ENCODE assay signal across 9 cellular contexts in the genomic region with DNA sequence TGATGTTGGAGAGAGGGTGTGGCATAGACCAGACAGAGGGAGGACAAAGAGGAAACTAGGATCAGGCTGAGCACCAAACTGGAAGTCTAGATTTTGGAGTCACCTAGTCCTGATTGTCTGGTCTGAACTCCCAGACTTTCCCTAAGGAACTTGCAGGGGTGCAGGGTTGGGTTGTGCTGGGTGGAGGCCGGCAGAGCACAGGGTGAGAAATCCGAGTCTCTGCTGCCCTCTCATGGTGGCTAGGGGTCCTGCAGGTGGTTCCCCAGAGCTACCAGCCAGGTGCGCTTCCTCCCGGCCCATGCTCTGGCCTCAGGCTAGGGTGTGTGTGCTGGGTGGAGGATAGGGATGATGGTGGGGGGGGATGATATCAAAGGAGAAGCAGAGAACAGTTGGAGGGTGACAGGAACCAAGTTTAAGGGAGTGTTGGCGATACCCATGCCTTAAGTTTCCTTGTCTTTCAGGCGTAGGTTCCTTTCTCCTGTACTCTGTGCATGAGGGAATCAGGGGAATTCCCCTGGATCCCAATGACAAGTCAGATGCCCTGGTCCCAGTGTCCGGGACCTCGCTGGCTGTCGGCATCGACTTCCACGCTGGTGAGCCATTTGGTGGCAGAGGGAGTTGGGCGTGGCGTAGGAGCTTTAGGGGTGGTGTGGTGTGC. TPM values are rescaled to one million over a fixed set of nuclear protein-coding genes. Genes with fewer than 3 reads are reported as not detected.
DNase-seq lines count a peak whose midpoint lies in the region; ATAC-seq and TF ChIP-seq lines count a peak whose summit lies in the region.
"Had no signal": no experiment of that assay in that cellular context is flagged by ENCODE, and none has a peak within 500 bp of the region (broad histone marks: within the 10 kb centered on the region; RNA-seq: fewer than 3 reads in every experiment).

No MANE protein-coding gene starts in this region.

- no peak overlapping the region for H2AFZ ChIP-seq in GM23248

- H3K36me3 ChIP-seq in GM23248 (ENCODE audit: low read depth), result peaks cover 71% of the 10 kb centered on the region
- H3K36me3 ChIP-seq in gastroesophageal sphincter, result peaks cover 0 to 90% of the 10 kb centered on the region in 2 donors
- peaks cover 0 to 82% of the 10 kb centered on the region in 2 donors for H3K36me3 ChIP-seq in vagina

- DNase-seq in ELF-1 (ENCODE audit: low read depth, low spot score), result peak; percentile 95
- peak; percentile 77 for DNase-seq in GM23248
- peak; percentile 93 for DNase-seq in RWPE1 (ENCODE audit: low spot score)
- DNase-seq in activated T-helper 9 cell treated with anti-CD3 and anti-CD28 coated beads, Interleukin-2, amount 50 U/mL, for 16 hours (ENCODE audit: low read depth), result peak; percentile 68
- DNase-seq in pons (ENCODE audit: low spot score), result peak; percentile 30
- no peak for DNase-seq in vagina (ENCODE audit: extremely low spot score in 2 of 2)

- no peak overlapping the region for H3K4me3 ChIP-seq in GM23248
- no peak overlapping the region for H3K4me3 ChIP-seq in gastroesophageal sphincter
- no peak overlapping the region for H3K4me3 ChIP-seq in vagina

- intact Hi-C loops in vagina (cut with DNase I), result loop anchor here (2.0 kb wide), 1 partner anchor 58 kb away; no protein-coding TSS in a partner anchor

- H3K9ac ChIP-seq in GM23248, result no peak overlapping the region

- POLR2A ChIA-PET in RWPE1 (lab: Yijun Ruan, JAX; ENCODE audit: low non-redundant PET), result no interaction called here

- no peaks in the 10 kb centered on the region for H3K9me3 ChIP-seq in GM23248 (ENCODE audit: low read depth)
- H3K9me3 ChIP-seq in gastroesophageal sphincter, result no peaks in the 10 kb centered on the region
- H3K9me3 ChIP-seq in vagina, result no peaks in the 10 kb centered on the region

- CTCF ChIA-PET in RWPE1 (lab: Yijun Ruan, JAX), result interaction anchor here (0.6 to 9.6 kb wide), 13 partner anchors 15 to 642 kb away, joined by 3 to 89 read pairs (median 3); partner anchors contain the start of gene LRP1

- H3K79me2 ChIP-seq in GM23248 (ENCODE audit: insufficient read depth), result peaks cover 68% of the 10 kb centered on the region

- peak; percentile 77 for ATAC-seq in gastroesophageal sphincter

- H3K27ac ChIP-seq in GM23248 (no peak overlapping the region), RWPE1 (peak overlapping the region; percentile 64), gastroesophageal sphincter (no peak overlapping the region), vagina (peak overlapping the region; percentile 27)

- peaks cover 38% of the 10 kb centered on the region for H3F3A ChIP-seq in GM23248 (ENCODE audit: insufficient read depth)

- in situ Hi-C loops in GM23248 (cut with MboI), result no loop called here

- TF ChIP-seq EP300 in gastroesophageal sphincter (IDR thresholded peaks at IDR 0.05), result no peak

- H3K4me1 ChIP-seq in GM23248 (ENCODE audit: insufficient read depth) (no peaks in the 10 kb centered on the region), gastroesophageal sphincter (no peaks in the 10 kb centered on the region), vagina (peaks cover 30% of the 10 kb centered on the region)

- no peaks in the 10 kb centered on the region for H3K9me2 ChIP-seq in GM23248 (ENCODE audit: insufficient read depth)

- H3K27me3 ChIP-seq in GM23248 (replicated peaks; ENCODE audit: insufficient read depth), result no peaks in the 10 kb centered on the region
- no peaks in the 10 kb centered on the region for H3K27me3 ChIP-seq in gastroesophageal sphincter
- H3K27me3 ChIP-seq in vagina, result no peaks in the 10 kb centered on the region

- TF ChIP-seq CTCF in LNCAP (IDR thresholded peaks at IDR 0.05) (peak; percentile 93), RWPE1 (conservative IDR thresholded peaks at IDR 0.05; ENCODE audit: low read depth) (peak; percentile 88), gastroesophageal sphincter (IDR thresholded peaks at IDR 0.05) (peak in 3 of 4 experiments; percentile 86 to 92 (median 92)), vagina (IDR thresholded peaks at IDR 0.05) (peak; percentile 73 to 95 (median 93))

- TF ChIP-seq POLR2A in gastroesophageal sphincter (IDR thresholded peaks at IDR 0.05), result no peak
- no peak for TF ChIP-seq POLR2A in vagina (IDR thresholded peaks at IDR 0.05)

- whole genome bisulfite sequencing in GM23248 (ENCODE audit: low coverage in 1 of 2, low lambda C conversion rate in 2 of 2, missing lambda C conversion rate in 2 of 2), 2 experiments, result 73 to 75% methylated on average over 13 of the region's 13 CpGs
- 80% methylated on average over 2 to 4 of the region's 13 CpGs for WGBS in gastroesophageal sphincter (ENCODE audit: low coverage in 1 of 2), 2 donors

- H3K4me2 ChIP-seq in GM23248 (ENCODE audit: unreplicated experiment), result no peak overlapping the region

- no peaks in the 10 kb centered on the region for H4K20me1 ChIP-seq in GM23248 (ENCODE audit: insufficient read depth)

RNA-seq across cellular contexts. Expression of gene NXPH4, which starts 33.5 kb away (rescaled TPM):
- 5.6 and 5.7 TPM in 2 replicates for total RNA-seq in GM23248 (2014; rRNA removed; shearing (Covaris generic))
- 5.4 and 6.7 TPM in 2 replicates for polyA plus RNA-seq in GM23248 (2016; fragmentation: Nextera tagmentation; extraction: Ambion mirVana)
- 1 to 10 TPM in 1 of 4 donors, not detected in 3; 1.1 TPM for total RNA-seq in gastroesophageal sphincter
- 3.2 TPM for total RNA-seq in vagina

RNA-seq across cellular contexts. Expression of gene LRP1-AS, which starts 35.6 kb away (rescaled TPM):
- not detected in 2 replicates for total RNA-seq in GM23248 (2014; rRNA removed; shearing (Covaris generic))
- 0.60 TPM in 1 of 2 replicates, not detected in the other for polyA plus RNA-seq in GM23248 (2016; fragmentation: Nextera tagmentation; extraction: Ambion mirVana)
- total RNA-seq in gastroesophageal sphincter (not detected), vagina (not detected)
- polyA plus RNA-seq: esophagus had no signal

RNA-seq across cellular contexts. Expression of gene SHMT2, which starts 46.5 kb away (rescaled TPM):
- 272 and 341 TPM in 2 replicates for total RNA-seq in GM23248 (2014; rRNA removed; shearing (Covaris generic))
- 184 and 185 TPM in 2 replicates for polyA plus RNA-seq in GM23248 (2016; fragmentation: Nextera tagmentation; extraction: Ambion mirVana)
- total RNA-seq in gastroesophageal sphincter (10 to 100 TPM; 20.5 to 42.4 (median 34.4) TPM), vagina (54.0 TPM)

RNA-seq across cellular contexts. Expression of gene LRP1, which starts 54.8 kb away (rescaled TPM):
- 257 and 296 TPM in 2 replicates for total RNA-seq in GM23248 (2014; rRNA removed; shearing (Covaris generic))
- polyA plus RNA-seq in GM23248 (2016; fragmentation: Nextera tagmentation; extraction: Ambion mirVana), result 161 and 166 TPM in 2 replicates
- total RNA-seq in gastroesophageal sphincter, result 100 to 1,000 TPM; 185 to 292 (median 216) TPM
- 477 TPM for total RNA-seq in vagina

Comparison
In these comparisons a context has a peak if more than half of its experiments do, and no peak if none do; other contexts are left out.
1. DNase-seq: peak in ELF-1 (single experiment), GM23248 (single experiment), RWPE1 (single experiment), activated T-helper 9 cell treated with anti-CD3 and anti-CD28 coated beads, Interleukin-2, amount 50 U/mL, for 16 hours (single experiment) and pons (single experiment); none in vagina (0 of 2).
2. H3K27ac ChIP-seq: peak in RWPE1 (single experiment) and vagina (single experiment); none in GM23248 (single experiment) and gastroesophageal sphincter (0 of 4).
3. Peak in every context shown above with its lines, with median percentiles within 50 percentile points of each other: CTCF ChIP-seq.